In the genomic region with DNA sequence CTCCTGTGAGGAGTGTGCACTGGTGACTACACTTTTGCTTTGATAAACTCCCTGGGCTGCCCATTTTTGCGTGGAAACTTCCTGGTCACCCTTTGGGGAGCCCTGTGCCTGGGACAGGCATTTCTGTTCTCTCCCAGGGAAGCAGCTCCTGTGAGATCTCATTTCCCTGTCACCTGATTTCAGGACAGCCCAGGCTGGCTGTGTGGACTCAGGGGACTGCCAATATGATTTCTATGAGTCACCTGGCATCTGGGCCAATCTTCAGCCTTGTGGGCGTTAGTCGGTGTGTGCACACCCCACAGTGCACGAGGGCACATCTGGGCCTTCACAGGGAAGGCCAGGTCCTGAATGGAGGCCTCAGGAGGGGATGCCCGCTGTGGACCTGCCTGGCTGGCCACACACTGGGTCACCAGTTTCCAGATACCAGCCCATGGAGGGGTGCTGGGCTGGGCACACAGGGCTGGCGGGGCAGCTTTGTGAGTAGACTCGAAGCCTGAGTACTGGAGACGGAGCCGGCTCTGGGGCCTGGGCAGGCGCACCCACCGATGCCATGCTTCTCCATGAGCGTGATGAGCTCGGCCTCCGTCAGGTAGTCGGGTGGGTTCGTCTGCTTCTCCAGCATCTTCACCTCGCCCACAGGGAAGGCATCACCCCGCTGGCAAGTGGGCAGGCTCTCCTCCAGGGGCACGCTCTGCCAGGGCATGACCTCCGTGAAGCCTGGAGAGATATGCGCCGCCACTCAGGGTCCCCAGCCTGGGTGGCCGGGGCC, we compare ENCODE assay signal across 1 cellular context.
TF ChIP-seq lines count a peak whose summit lies in the region.

No MANE protein-coding gene starts in this region.

TF ChIP-seq in SK-N-SH, 30 proteins besides CTCF, POLR2A, EP300 and RAD21 (continued from another document):
- TF ChIP-seq, protein P1, sequence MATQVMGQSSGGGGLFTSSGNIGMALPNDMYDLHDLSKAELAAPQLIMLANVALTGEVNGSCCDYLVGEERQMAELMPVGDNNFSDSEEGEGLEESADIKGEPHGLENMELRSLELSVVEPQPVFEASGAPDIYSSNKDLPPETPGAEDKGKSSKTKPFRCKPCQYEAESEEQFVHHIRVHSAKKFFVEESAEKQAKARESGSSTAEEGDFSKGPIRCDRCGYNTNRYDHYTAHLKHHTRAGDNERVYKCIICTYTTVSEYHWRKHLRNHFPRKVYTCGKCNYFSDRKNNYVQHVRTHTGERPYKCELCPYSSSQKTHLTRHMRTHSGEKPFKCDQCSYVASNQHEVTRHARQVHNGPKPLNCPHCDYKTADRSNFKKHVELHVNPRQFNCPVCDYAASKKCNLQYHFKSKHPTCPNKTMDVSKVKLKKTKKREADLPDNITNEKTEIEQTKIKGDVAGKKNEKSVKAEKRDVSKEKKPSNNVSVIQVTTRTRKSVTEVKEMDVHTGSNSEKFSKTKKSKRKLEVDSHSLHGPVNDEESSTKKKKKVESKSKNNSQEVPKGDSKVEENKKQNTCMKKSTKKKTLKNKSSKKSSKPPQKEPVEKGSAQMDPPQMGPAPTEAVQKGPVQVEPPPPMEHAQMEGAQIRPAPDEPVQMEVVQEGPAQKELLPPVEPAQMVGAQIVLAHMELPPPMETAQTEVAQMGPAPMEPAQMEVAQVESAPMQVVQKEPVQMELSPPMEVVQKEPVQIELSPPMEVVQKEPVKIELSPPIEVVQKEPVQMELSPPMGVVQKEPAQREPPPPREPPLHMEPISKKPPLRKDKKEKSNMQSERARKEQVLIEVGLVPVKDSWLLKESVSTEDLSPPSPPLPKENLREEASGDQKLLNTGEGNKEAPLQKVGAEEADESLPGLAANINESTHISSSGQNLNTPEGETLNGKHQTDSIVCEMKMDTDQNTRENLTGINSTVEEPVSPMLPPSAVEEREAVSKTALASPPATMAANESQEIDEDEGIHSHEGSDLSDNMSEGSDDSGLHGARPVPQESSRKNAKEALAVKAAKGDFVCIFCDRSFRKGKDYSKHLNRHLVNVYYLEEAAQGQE (IDR thresholded peaks at IDR 0.05; ENCODE audit: low read depth, low read length): no peak
- TF ChIP-seq, protein P2, sequence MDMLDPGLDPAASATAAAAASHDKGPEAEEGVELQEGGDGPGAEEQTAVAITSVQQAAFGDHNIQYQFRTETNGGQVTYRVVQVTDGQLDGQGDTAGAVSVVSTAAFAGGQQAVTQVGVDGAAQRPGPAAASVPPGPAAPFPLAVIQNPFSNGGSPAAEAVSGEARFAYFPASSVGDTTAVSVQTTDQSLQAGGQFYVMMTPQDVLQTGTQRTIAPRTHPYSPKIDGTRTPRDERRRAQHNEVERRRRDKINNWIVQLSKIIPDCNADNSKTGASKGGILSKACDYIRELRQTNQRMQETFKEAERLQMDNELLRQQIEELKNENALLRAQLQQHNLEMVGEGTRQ (IDR thresholded peaks at IDR 0.05; ENCODE audit: borderline replicate concordance, low read depth, low read length): no peak
- no peak for TF ChIP-seq POLR2AphosphoS5 (IDR thresholded peaks at IDR 0.05; ENCODE audit: low read depth, low read length)
- TF ChIP-seq EZH2phosphoT487 (IDR thresholded peaks at IDR 0.05; ENCODE audit: borderline replicate concordance, low read depth): no peak
TF ChIP-seq in SK-N-SH: peak in this region for 0.
